Comparison of ENCODE assay signal across 14 cellular contexts in the genomic region with DNA sequence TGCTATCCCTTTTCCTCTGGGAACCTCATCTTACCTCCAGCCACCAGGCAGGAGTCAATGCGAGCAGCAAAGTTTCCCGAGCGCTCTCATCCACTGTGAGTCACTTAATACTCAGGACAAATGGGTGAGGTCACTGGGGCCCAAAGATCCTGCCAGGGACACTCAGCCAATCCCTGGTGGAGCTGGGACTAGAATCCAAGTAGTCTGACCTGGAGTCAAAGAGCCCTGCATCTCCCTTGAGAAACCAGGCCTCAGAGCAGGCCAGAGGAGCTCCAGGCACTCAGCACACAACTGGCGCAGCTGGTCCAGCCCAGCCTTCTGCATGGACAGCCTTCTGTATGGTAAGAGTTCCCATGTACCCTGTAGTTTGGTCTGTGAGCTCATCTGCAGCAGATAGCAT.
DNase-seq lines count a peak whose midpoint lies in the region; ATAC-seq and TF ChIP-seq lines count a peak whose summit lies in the region.
"Had no signal": no experiment of that assay in that cellular context is flagged by ENCODE, and none has a peak within 500 bp of the region (broad histone marks: within the 10 kb centered on the region; RNA-seq: fewer than 3 reads in every experiment).

No MANE protein-coding gene starts in this region.

- intact Hi-C loops in left ventricle myocardium superior (cut with micrococcal nuclease), result no loop called here

- DNase-seq in Ammon's horn (ENCODE audit: low spot score) (peak; percentile 0), HK-2 (ENCODE audit: unreplicated experiment) (peak; percentile 65), astrocyte of the spinal cord (ENCODE audit: low read depth, low spot score) (peak; percentile 52), iPS-NIHi11 (ENCODE audit: low spot score) (peak; percentile 10), superior temporal gyrus (ENCODE audit: extremely low spot score) (no peak), NCI-H2196 (lab: John Stamatoyannopoulos, UW; ENCODE audit: unreplicated experiment) (no peak), left ventricle myocardium superior (no peak)
- no peak for DNase-seq in activated CD8-positive, alpha-beta memory T cell treated with anti-CD3 and anti-CD28 coated beads, Interleukin-2, amount 50 U/mL, for 48 hours
- DNase-seq: activated CD4-positive, alpha-beta memory T cell treated with anti-CD3 and anti-CD28 coated beads for 36 hours; activated gamma-delta T cell; effector CD8-positive, alpha-beta T cell; kidney glomerular epithelial cell; NCI-H1930 had no signal

- ATAC-seq in left ventricle myocardium superior, result no peak
- ATAC-seq: body of pancreas had no signal

- in situ Hi-C loops in astrocyte of the spinal cord (cut with HindIII; ENCODE audit: low sequenced_read_pairs), result no loop called here

- H3K4me3 ChIP-seq in astrocyte of the spinal cord (ENCODE audit: low read depth, low read length), result no peak overlapping the region
- H3K4me3 ChIP-seq: body of pancreas had no signal

- TF ChIP-seq CTCF in astrocyte of the spinal cord (IDR thresholded peaks at IDR 0.05; ENCODE audit: low read depth, low read length), result no peak

Comparison
In these comparisons a context has a peak if more than half of its experiments do, and no peak if none do; other contexts are left out.
1. DNase-seq: peak in Ammon's horn (single experiment), HK-2 (single experiment), astrocyte of the spinal cord (single experiment) and iPS-NIHi11 (single experiment); none in superior temporal gyrus (single experiment), NCI-H2196 (single experiment), activated CD8-positive, alpha-beta memory T cell treated with anti-CD3 and anti-CD28 coated beads, Interleukin-2, amount 50 U/mL, for 48 hours (single experiment) and left ventricle myocardium superior (single experiment).